In genomic region chr2:118295592-118296390, GRCh38 we compare ENCODE assay signal across 27 cellular contexts.
"Had no signal": no experiment of that assay in that cellular context is flagged by ENCODE, and none has a peak within 500 bp of the region (broad histone marks: within the 10 kb centered on the region; RNA-seq: fewer than 3 reads in every experiment).

No MANE protein-coding gene starts in this region.

- H3K4me3 ChIP-seq: colonic mucosa, gastrocnemius medialis, heart left ventricle, hepatocyte, left lung, lower lobe of right lung, mucosa of descending colon had no signal

- H3K79me2 ChIP-seq: hepatocyte had no signal

- H3K36me3 Mint-ChIP-seq: mesothelial cell of epicardium; naive B cell; naive thymus-derived CD8-positive, alpha-beta T cell had no signal

- FAIRE-seq: endometrium, islet of Langerhans, keratinocyte had no signal

- DNase-seq: colonic mucosa; cortex of kidney; effector CD8-positive, alpha-beta T cell; effector memory CD8-positive, alpha-beta T cell; endodermal cell; erythroblast; foreskin fibroblast; foreskin melanocyte; gastrocnemius medialis; heart left ventricle; hypothalamus; left cardiac atrium; left lung; left ventricle myocardium superior; lower lobe of right lung; mesenchymal stem cell; mucosa of descending colon; naive B cell had no signal

- H3K27ac Mint-ChIP-seq: dendritic cell treated with granulocyte-macrophage colony-stimulating factor and Interleukin-4, amounts not matched to agents 40 ng/mL and 50 ng/mL, for 4 days; effector memory CD8-positive, alpha-beta T cell; endodermal cell; mesothelial cell of epicardium; naive B cell; naive thymus-derived CD8-positive, alpha-beta T cell had no signal

- H3K4me1 ChIP-seq: colonic mucosa, gastrocnemius medialis, heart left ventricle, left lung, lower lobe of right lung had no signal

- H3K9me3 ChIP-seq: colonic mucosa, gastrocnemius medialis, heart left ventricle, left lung, lower lobe of right lung, mucosa of descending colon had no signal

- H3K27ac ChIP-seq: colonic mucosa, epithelial cell of prostate, gastrocnemius medialis, heart left ventricle, hepatocyte, left lung, lower lobe of right lung had no signal

- H3K4me2 ChIP-seq: hepatocyte had no signal

- H3K27me3 ChIP-seq: colonic mucosa, gastrocnemius medialis had no signal

- H3K9me3 Mint-ChIP-seq: effector memory CD8-positive, alpha-beta T cell; naive thymus-derived CD8-positive, alpha-beta T cell had no signal

- H2AFZ ChIP-seq: hepatocyte had no signal

- H3K36me3 ChIP-seq: colonic mucosa, gastrocnemius medialis, heart left ventricle, left lung, lower lobe of right lung had no signal

- ATAC-seq: effector memory CD8-positive, alpha-beta T cell; esophagus mucosa; gastrocnemius medialis; heart left ventricle; left cardiac atrium; left lung; left ventricle myocardium superior; lower lobe of right lung; mucosa of descending colon; naive thymus-derived CD8-positive, alpha-beta T cell had no signal

- H3K4me3 Mint-ChIP-seq: dendritic cell treated with granulocyte-macrophage colony-stimulating factor and Interleukin-4, amounts not matched to agents 40 ng/mL and 50 ng/mL, for 4 days; effector memory CD8-positive, alpha-beta T cell; endodermal cell; mesothelial cell of epicardium; naive B cell; naive thymus-derived CD8-positive, alpha-beta T cell had no signal

- H3K4me1 Mint-ChIP-seq: endodermal cell; mesothelial cell of epicardium; naive B cell; naive thymus-derived CD8-positive, alpha-beta T cell had no signal
